In genomic region chr18:5975111-5975622, GRCh38 we compare ENCODE assay signal across 8 cellular contexts.
DNase-seq lines count a peak whose midpoint lies in the region; ATAC-seq and TF ChIP-seq lines count a peak whose summit lies in the region.

No MANE protein-coding gene starts in this region.

- 79% methylated on average over 7 of the region's 7 CpGs for WGBS in hepatocyte (ENCODE audit: low lambda C conversion rate, missing lambda C conversion rate)

- H3K4me1 Mint-ChIP-seq in GM23338, result peaks cover 37% of the 10 kb centered on the region

- ATAC-seq in GM21515 (IDR thresholded peaks at IDR 0.05; ENCODE audit: unreplicated experiment), result peak; percentile 73
- ATAC-seq in HG03575 (IDR thresholded peaks at IDR 0.05; ENCODE audit: extremely low read depth, insufficient number of reproducible peaks, low FRiP score, unreplicated experiment), result peak; percentile 47
- ATAC-seq in foreskin keratinocyte, result peak; percentile 76
- no peak for ATAC-seq in GM23338

- H3K9me2 ChIP-seq in hepatocyte (replicated peaks; ENCODE audit: insufficient read depth) (no peaks in the 10 kb centered on the region), GM23338 (ENCODE audit: insufficient read depth) (0 out of 2 replicates have a peak, but pooled peaks cover 5% of the 10 kb centered on the region)

- no peaks in the 10 kb centered on the region for H3K9me3 ChIP-seq in hepatocyte (ENCODE audit: low read depth)

- H3K79me2 ChIP-seq in hepatocyte, result no peaks in the 10 kb centered on the region
- H3K79me2 ChIP-seq in GM23338 (replicated peaks; ENCODE audit: insufficient read depth), result no peaks in the 10 kb centered on the region

- no peak overlapping the region for H2AFZ ChIP-seq in hepatocyte
- H2AFZ ChIP-seq in GM23338, result no peak overlapping the region

- H3K36me3 ChIP-seq in hepatocyte (replicated peaks; ENCODE audit: insufficient read depth, low read depth) (no peaks in the 10 kb centered on the region), GM23338 (ENCODE audit: insufficient read depth) (no peaks in the 10 kb centered on the region)

- H3K4me1 ChIP-seq in foreskin keratinocyte, result peaks cover 5% of the 10 kb centered on the region
- H3K4me1 ChIP-seq in hepatocyte (ENCODE audit: insufficient read depth), result peaks cover 8% of the 10 kb centered on the region
- H3K4me1 ChIP-seq in GM23338 (ENCODE audit: insufficient read depth), result peaks cover 23% of the 10 kb centered on the region

- H3K27me3 Mint-ChIP-seq in GM23338 (ENCODE audit: insufficient read depth, low read depth, poor library complexity), result peaks cover 1% of the 10 kb centered on the region

- TF ChIP-seq CTCF in GM10248 (IDR thresholded peaks at IDR 0.05; ENCODE audit: control extremely low read depth, extremely low read depth, low read depth, missing control alignments) (peak; percentile 3), foreskin keratinocyte (conservative IDR thresholded peaks at IDR 0.05) (peak; percentile 23), hepatocyte (IDR thresholded peaks at IDR 0.05; ENCODE audit: poor library complexity) (no peak), GM23338 (conservative IDR thresholded peaks at IDR 0.05; ENCODE audit: low read depth in 2 of 2) (peak in 1 of 2 experiments; percentile 26; a peak in 1 of 4 replicates)

- H3K36me3 Mint-ChIP-seq in GM23338 (ENCODE audit: low read depth), result no peaks in the 10 kb centered on the region

- no peaks in the 10 kb centered on the region for H4K20me1 ChIP-seq in hepatocyte (ENCODE audit: insufficient read depth, poor library complexity, severe bottlenecking)
- H4K20me1 ChIP-seq in GM23338 (replicated peaks; ENCODE audit: insufficient read depth), result no peaks in the 10 kb centered on the region

- H3K27me3 ChIP-seq in foreskin keratinocyte, result peaks cover 20% of the 10 kb centered on the region
- H3K27me3 ChIP-seq in hepatocyte, result no peaks in the 10 kb centered on the region
- H3K27me3 ChIP-seq in GM23338 (ENCODE audit: insufficient read depth), result no peaks in the 10 kb centered on the region

- H3K27ac Mint-ChIP-seq in GM23338, result no peak overlapping the region

- H3K4me3 Mint-ChIP-seq in GM23338, result no peak overlapping the region

- H3K4me3 ChIP-seq in hepatocyte (no peak overlapping the region), GM23338 (no peak overlapping the region)

- CTCF ChIA-PET in GM10248 (lab: Yijun Ruan, JAX), result interaction anchor here (1.0 kb wide), 2 partner anchors 17 to 84 kb away, joined by 3 read pairs; no protein-coding TSS in a partner anchor

- peak; percentile 55 for DNase-seq in GM10248 (ENCODE audit: extremely low spot score)
- peak; percentile 30 to 55 for DNase-seq in foreskin keratinocyte
- no peak for DNase-seq in middle frontal gyrus (ENCODE audit: extremely low spot score, low spot score)
- no peak for DNase-seq in hepatocyte (ENCODE audit: low spot score)
- DNase-seq in HuH-7 (ENCODE audit: low spot score), result no peak
- DNase-seq in GM23338 (ENCODE audit: low spot score), result no peak

- H3K9me3 Mint-ChIP-seq in GM23338, result no peaks in the 10 kb centered on the region

- no peak overlapping the region for H3K4me2 ChIP-seq in hepatocyte
- H3K4me2 ChIP-seq in GM23338, result no peak overlapping the region

- POLR2A ChIA-PET in GM10248 (lab: Yijun Ruan, JAX), result interaction anchor here (0.7 kb wide), 1 partner anchor 288 kb away, joined by 3 read pairs; no protein-coding TSS in a partner anchor

- no peak overlapping the region for H3K27ac ChIP-seq in foreskin keratinocyte
- H3K27ac ChIP-seq in hepatocyte, result no peak overlapping the region
- H3K27ac ChIP-seq in GM23338 (ENCODE audit: low read depth), result no peak overlapping the region

- no peaks in the 10 kb centered on the region for H3F3A ChIP-seq in GM23338 (replicated peaks; ENCODE audit: low read depth)

TF ChIP-seq in GM23338, 12 proteins besides CTCF, POLR2A, EP300 and RAD21:
- no peak for TF ChIP-seq ZNF114 (CRISPR knock-in tag; IDR thresholded peaks at IDR 0.05)
- no peak for TF ChIP-seq EZH2phosphoT487 (IDR thresholded peaks at IDR 0.05; ENCODE audit: unreplicated experiment)
- no peak for TF ChIP-seq POLR2AphosphoS5 (IDR thresholded peaks at IDR 0.05; ENCODE audit: low read depth)
- no peak for TF ChIP-seq CREB1 (CRISPR knock-in tag; IDR thresholded peaks at IDR 0.05; ENCODE audit: low read depth)

Comparison
In these comparisons a context has a peak if more than half of its experiments do, and no peak if none do; other contexts are left out.
1. DNase-seq: peak in GM10248 (single experiment) and foreskin keratinocyte (2 of 2); none in middle frontal gyrus (single experiment), hepatocyte (single experiment), HuH-7 (single experiment) and GM23338 (single experiment).